ENCODE assay signal across 21 cellular contexts in the genomic region with DNA sequence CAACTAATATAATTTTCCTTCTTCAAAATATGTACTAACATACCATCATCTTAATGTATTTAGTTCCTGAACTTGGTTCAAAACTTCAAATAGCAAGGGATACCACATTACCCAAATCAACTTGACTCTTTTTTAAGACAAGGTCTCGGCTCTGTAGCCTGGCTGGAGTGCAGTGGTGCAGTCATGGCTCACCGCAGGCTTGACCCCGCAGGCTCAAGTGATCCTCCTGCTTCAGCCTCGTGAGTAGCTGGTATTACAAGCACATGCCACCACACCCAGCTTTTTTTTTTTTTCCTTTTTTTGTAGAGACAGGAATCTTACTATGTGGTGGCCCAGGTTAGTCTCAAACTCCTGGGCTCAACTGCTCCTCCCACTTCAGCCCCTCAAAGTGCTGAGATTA.
"Had no signal": no experiment of that assay in that cellular context is flagged by ENCODE, and none has a peak within 500 bp of the region (broad histone marks: within the 10 kb centered on the region; RNA-seq: fewer than 3 reads in every experiment).

No MANE protein-coding gene starts in this region.

- H3K27me3 ChIP-seq: ovary, right atrium auricular region, right lobe of liver, transverse colon, upper lobe of left lung had no signal

- ATAC-seq: left cardiac atrium; naive thymus-derived CD8-positive, alpha-beta T cell; right lobe of liver; stimulated activated memory B cell treated with anti-CD40 and anti-IgM and Interleukin-4, amounts not matched to agents 10 μg/mL and 1 μg/mL and 100 μg/mL, for 72 hours; stimulated activated naive CD8-positive, alpha-beta T cell treated with anti-CD3 and anti-CD28 coated beads, Interleukin-15, amount 100 ng/mL, for 72 hours had no signal

- DNase-seq: hippocampal formation; kidney glomerular epithelial cell; left cardiac atrium; left ventricle myocardium inferior; mesenchymal stem cell; naive thymus-derived CD8-positive, alpha-beta T cell; ovary; right lobe of liver; stimulated activated CD4-positive, alpha-beta T cell treated with anti-CD3 and anti-CD28 coated beads, Interleukin-1b, Interleukin-23, amount 100 ng/mL, for 48 hours; stimulated activated CD4-positive, alpha-beta T cell treated with anti-CD3 and anti-CD28 coated beads, Interleukin-2, amount 100 ng/mL, for 48 hours; stimulated activated CD4-positive, alpha-beta T cell treated with anti-CD3 and anti-CD28 coated beads, Interleukin-4, amount 100 ng/mL, for 4 hours; stimulated activated CD8-positive, alpha-beta memory T cell treated with anti-CD3 and anti-CD28 coated beads, Interleukin-4, amount 100 ng/mL, for 48 hours; stimulated activated naive CD4-positive, alpha-beta T cell treated with Interleukin-2 at 50 U/mL for 16 hours; stimulated activated naive CD8-positive, alpha-beta T cell treated with anti-CD3 and anti-CD28 coated beads, Interleukin-15, amount 100 ng/mL, for 72 hours; substantia nigra; transverse colon; upper lobe of left lung had no signal

- H3K27ac ChIP-seq: left ventricle myocardium inferior, ovary, right atrium auricular region, right lobe of liver, transverse colon, upper lobe of left lung had no signal

- H3K4me1 ChIP-seq: right lobe of liver, transverse colon, upper lobe of left lung had no signal

- H3K4me3 ChIP-seq: left ventricle myocardium inferior, ovary, right atrium auricular region, right lobe of liver, smooth muscle cell, transverse colon, upper lobe of left lung had no signal

- H3K27ac Mint-ChIP-seq: progenitor cell of endocrine pancreas; stimulated activated memory B cell treated with anti-CD40 and anti-IgM and Interleukin-4, amounts not matched to agents 10 μg/mL and 1 μg/mL and 100 μg/mL, for 72 hours had no signal

- H3K27me3 Mint-ChIP-seq: naive thymus-derived CD8-positive, alpha-beta T cell; progenitor cell of endocrine pancreas; stimulated activated memory B cell treated with anti-CD40 and anti-IgM and Interleukin-4, amounts not matched to agents 10 μg/mL and 1 μg/mL and 100 μg/mL, for 72 hours; stimulated activated naive CD8-positive, alpha-beta T cell treated with anti-CD3 and anti-CD28 coated beads, Interleukin-15, amount 100 ng/mL, for 72 hours had no signal

- H3K9me3 Mint-ChIP-seq: naive thymus-derived CD8-positive, alpha-beta T cell; stimulated activated memory B cell treated with anti-CD40 and anti-IgM and Interleukin-4, amounts not matched to agents 10 μg/mL and 1 μg/mL and 100 μg/mL, for 72 hours; stimulated activated naive CD8-positive, alpha-beta T cell treated with anti-CD3 and anti-CD28 coated beads, Interleukin-15, amount 100 ng/mL, for 72 hours had no signal

- H3K9me3 ChIP-seq: left ventricle myocardium inferior, ovary, right atrium auricular region, right lobe of liver, transverse colon, upper lobe of left lung had no signal

- H3K4me3 Mint-ChIP-seq: naive thymus-derived CD8-positive, alpha-beta T cell; stimulated activated memory B cell treated with anti-CD40 and anti-IgM and Interleukin-4, amounts not matched to agents 10 μg/mL and 1 μg/mL and 100 μg/mL, for 72 hours; stimulated activated naive CD8-positive, alpha-beta T cell treated with anti-CD3 and anti-CD28 coated beads, Interleukin-15, amount 100 ng/mL, for 72 hours had no signal

- H3K36me3 ChIP-seq: ovary had no signal

- H3K4me2 ChIP-seq: smooth muscle cell had no signal
